Comparison of ENCODE assay signal across 8 cellular contexts in genomic region chr11:66841861-66842260, GRCh38. TPM values are rescaled to one million over a fixed set of nuclear protein-coding genes. Genes with fewer than 3 reads are reported as not detected.
DNase-seq lines count a peak whose midpoint lies in the region; ATAC-seq, FAIRE-seq and TF ChIP-seq lines count a peak whose summit lies in the region.

No MANE protein-coding gene starts in this region.

- H3K27ac ChIP-seq in HepG2 (ENCODE audit: extremely low read length, insufficient read depth, low read length) = no peak overlapping the region
- H3K27ac ChIP-seq in tibial nerve = peak overlapping the region in 2 of 4 donors; percentile 96 to 98

- TF ChIP-seq EP300 in HepG2 (IDR thresholded peaks at IDR 0.05; ENCODE audit: low read depth in 2 of 2, low read length in 2 of 2) = no peak
- TF ChIP-seq EP300 in HepG2 (CRISPR knock-in tag; IDR thresholded peaks at IDR 0.05; ENCODE audit: borderline replicate concordance) = no peak
- no peak for TF ChIP-seq EP300 in tibial nerve (IDR thresholded peaks at IDR 0.05)

- no peak overlapping the region for H2AFZ ChIP-seq in HepG2 (ENCODE audit: low read length)

- H3K4me3 ChIP-seq in HepG2 (replicated peaks in 1 of 3; ENCODE audit: insufficient read depth in 1 of 3, low read depth in 2 of 3, low read length in 3 of 3) (peak overlapping the region; percentile 87 to 99 (median 87)), tibial nerve (peak overlapping the region; percentile 76 to 89 (median 80))

- in situ Hi-C loops in HepG2 (cut with HindIII; ENCODE audit: extremely low pct_ligation_motif_present, low pct_unique_long_range_greater_than_20kb) = loop anchor here (10.0 to 25.0 kb wide), 3 partner anchors 133 to 430 kb away; partner anchors contain the start of genes C11orf86, CTSF and NPAS4

- H3K4me1 ChIP-seq in HepG2 (ENCODE audit: insufficient read depth, low read length) (peaks cover 28% of the 10 kb centered on the region), tibial nerve (peaks cover 0 to 53% (median 27%) of the 10 kb centered on the region in 4 donors)

- H4K20me1 ChIP-seq in HepG2 (ENCODE audit: insufficient read depth, low read length) = peaks cover 6% of the 10 kb centered on the region; the same call in 1 of the 2 replicates

- H3K9ac ChIP-seq in HepG2 (ENCODE audit: insufficient read depth, low read depth, low read length) = peak overlapping the region; percentile 96

- no peak for TF ChIP-seq RAD21 in HepG2 (CRISPR knock-in tag; IDR thresholded peaks at IDR 0.05)

- CTCF ChIA-PET in HepG2 (lab: Yijun Ruan, JAX; ENCODE audit: low intra/inter-chr PET ratio, low total read pairs) = no interaction called here

- peak overlapping the region; percentile 95 for H3K27ac Mint-ChIP-seq in activated naive CD8-positive, alpha-beta T cell treated with anti-CD3 and anti-CD28 coated beads, Interleukin-2, amount 50 U/mL, for 24 hours

- H3K36me3 Mint-ChIP-seq in activated naive CD8-positive, alpha-beta T cell treated with anti-CD3 and anti-CD28 coated beads, Interleukin-2, amount 50 U/mL, for 24 hours (ENCODE audit: low read depth) = peaks cover 13% of the 10 kb centered on the region

- TF ChIP-seq CTCF in HepG2 (CRISPR knock-in tag; IDR thresholded peaks at IDR 0.05) = no peak
- TF ChIP-seq CTCF in tibial nerve (IDR thresholded peaks at IDR 0.05) = no peak

- no peak for FAIRE-seq in HepG2 (lab: Jason Lieb, UNC)

- peak overlapping the region; percentile 97 for H3K4me3 Mint-ChIP-seq in activated naive CD8-positive, alpha-beta T cell treated with anti-CD3 and anti-CD28 coated beads, Interleukin-2, amount 50 U/mL, for 24 hours

- BruUV-seq in HepG2 (replicated peaks; lab: Mats Ljungman, UMichigan) = no TSS peak

- WGBS in HepG2 (ENCODE audit: low lambda C conversion rate) = 72% methylated on average over 7 of the region's 7 CpGs
- 83 to 90% methylated on average over 7 of the region's 7 CpGs for WGBS in tibial nerve, 2 donors

- no peaks in the 10 kb centered on the region for H3K9me3 Mint-ChIP-seq in activated naive CD8-positive, alpha-beta T cell treated with anti-CD3 and anti-CD28 coated beads, Interleukin-2, amount 50 U/mL, for 24 hours

- H3K9me3 ChIP-seq in HepG2 (ENCODE audit: low read length) (no peaks in the 10 kb centered on the region), tibial nerve (no peaks in the 10 kb centered on the region)

- no peak for ATAC-seq in activated naive CD8-positive, alpha-beta T cell treated with anti-CD3 and anti-CD28 coated beads, Interleukin-2, amount 50 U/mL, for 24 hours
- ATAC-seq in HepG2 = no peak
- no peak for ATAC-seq in HG03378 (IDR thresholded peaks at IDR 0.05; ENCODE audit: unreplicated experiment)
- ATAC-seq in GM19452 (IDR thresholded peaks at IDR 0.05; ENCODE audit: unreplicated experiment) = no peak

- intact Hi-C loops in HepG2 (cut with micrococcal nuclease; ENCODE audit: unreplicated experiment) = loop anchor here (5.0 kb wide), 1 partner anchor 135 kb away; the partner anchor contains the start of gene C11orf86

- H3K36me3 ChIP-seq in HepG2 (replicated peaks in 1 of 2; ENCODE audit: control insufficient read depth in 1 of 2, insufficient read depth in 2 of 2, low read length in 2 of 2) (peaks cover 4 to 32% of the 10 kb centered on the region in 2 experiments), tibial nerve (peaks cover 0 to 51% (median 3%) of the 10 kb centered on the region in 3 donors)

- peaks cover 28% of the 10 kb centered on the region for H3K79me2 ChIP-seq in HepG2 (ENCODE audit: insufficient read depth, low read length)

- H3K27me3 Mint-ChIP-seq in activated naive CD8-positive, alpha-beta T cell treated with anti-CD3 and anti-CD28 coated beads, Interleukin-2, amount 50 U/mL, for 24 hours = no peaks in the 10 kb centered on the region

- H3K4me2 ChIP-seq in HepG2 (ENCODE audit: low read depth, low read length) = peak overlapping the region; percentile 95

- H3K4me1 Mint-ChIP-seq in activated naive CD8-positive, alpha-beta T cell treated with anti-CD3 and anti-CD28 coated beads, Interleukin-2, amount 50 U/mL, for 24 hours = peaks cover 43% of the 10 kb centered on the region

- H3K27me3 ChIP-seq in HepG2 (ENCODE audit: control insufficient read depth in 1 of 2, insufficient read depth in 2 of 2, low read length in 2 of 2) = no peaks in the 10 kb centered on the region; a peak in 1 of 5 replicates
- H3K27me3 ChIP-seq in tibial nerve = no peaks in the 10 kb centered on the region

- POLR2A ChIA-PET in HepG2 (lab: Yijun Ruan, JAX) = interaction anchor here (0.6 to 4.2 kb wide), 12 partner anchors 7 to 550 kb away, joined by 3 to 24 read pairs (median 4); partner anchors contain the start of genes DPP3, PC, RAD9A and SYT12

- TF ChIP-seq POLR2A in HepG2 (IDR thresholded peaks at IDR 0.05; ENCODE audit: insufficient read depth in 1 of 2, low read depth in 2 of 2, low read length in 2 of 2) = no peak
- TF ChIP-seq POLR2A in tibial nerve (IDR thresholded peaks at IDR 0.05) = no peak

- DNase-seq in activated effector memory CD4-positive, alpha-beta T cell treated with anti-CD3 and anti-CD28 coated beads, Interleukin-2, amount 50 U/mL, for 16 hours = peak; percentile 61
- DNase-seq in activated effector memory CD4-positive, alpha-beta T cell treated with Interleukin-2 at 50 U/mL for 16 hours = no peak
- no peak for DNase-seq in activated naive CD8-positive, alpha-beta T cell treated with anti-CD3 and anti-CD28 coated beads, Interleukin-2, amount 50 U/mL, for 24 hours
- DNase-seq in HepG2 (ENCODE audit: low spot score) = no peak
- no peak for DNase-seq in tibial nerve (ENCODE audit: low spot score in 2 of 2)
- no peak for DNase-seq in D341Med (ENCODE audit: low spot score)

TF ChIP-seq in HepG2, 621 proteins besides CTCF, POLR2A, EP300 and RAD21:
- TF ChIP-seq ZNF121 (CRISPR knock-in tag; IDR thresholded peaks at IDR 0.05) = peak; percentile 17; the same call in 1 of the 2 replicates
- TF ChIP-seq ZNF251 (CRISPR knock-in tag; IDR thresholded peaks at IDR 0.05) = no peak

RNA-seq across cellular contexts. Expression of gene RCE1, which starts 1.4 kb away (rescaled TPM):
- 8.0 and 22.2 TPM in 2 replicates for total RNA-seq in HepG2 (2016; rRNA removed; fragmentation: Illumina TruSeq; extraction: Trizol)
- 5.3 and 5.8 TPM in 2 replicates for total RNA-seq in HepG2 (2016; cell fraction: cytosol; rRNA removed; fragmentation: Illumina TruSeq; extraction: Trizol; ENCODE audit: low read depth)
- 8.3 and 23.5 TPM in 2 replicates for total RNA-seq in HepG2 (2016; cell fraction: insoluble cytoplasmic fraction; rRNA removed; fragmentation: Illumina TruSeq; extraction: Trizol)
- total RNA-seq in HepG2 (2016; cell fraction: membrane; rRNA removed; fragmentation: Illumina TruSeq; extraction: Trizol) = 9.8 and 10.6 TPM in 2 replicates
- total RNA-seq in HepG2 (2016; cell fraction: nucleus; rRNA removed; fragmentation: Illumina TruSeq; extraction: Trizol) = 18.1 and 22.0 TPM in 2 replicates
- polyA plus RNA-seq in HepG2 (2011; rRNA removed) = 22.4 and 29.3 TPM in 2 replicates
- polyA plus RNA-seq in HepG2 (2011; cell fraction: cytosol; rRNA removed) = 18.4 and 29.0 TPM in 2 replicates
- polyA plus RNA-seq in HepG2 (2011; cell fraction: nucleus; rRNA removed) = 56.2 and 66.8 TPM in 2 replicates
- polyA plus RNA-seq in HepG2 (2012) = 14.4 and 22.1 TPM in 2 replicates
- polyA plus RNA-seq in HepG2 (2016; cell fraction: cytosol; fragmentation: Illumina TruSeq; extraction: Trizol; ENCODE audit: low read depth) = 5.7 and 6.5 TPM in 2 replicates
- 9.5 and 11.9 TPM in 2 replicates for polyA plus RNA-seq in HepG2 (2016; cell fraction: insoluble cytoplasmic fraction; fragmentation: Illumina TruSeq; extraction: Trizol; ENCODE audit: low read depth)
- 8.8 and 9.5 TPM in 2 replicates for polyA plus RNA-seq in HepG2 (2016; cell fraction: membrane; fragmentation: Illumina TruSeq; extraction: Trizol; ENCODE audit: low read depth)
- polyA plus RNA-seq in HepG2 (2016; cell fraction: nucleus; fragmentation: Illumina TruSeq; extraction: Trizol; ENCODE audit: insufficient read depth, low read depth) = 41.3 and 46.5 TPM in 2 replicates
- polyA minus RNA-seq in HepG2 (2011; rRNA and poly(A)+ RNA removed; ENCODE audit: low replicate concordance) = 40.2 and 41.8 TPM in 2 replicates
- 11.0 and 11.1 TPM in 2 replicates for polyA minus RNA-seq in HepG2 (2011; cell fraction: cytosol; rRNA and poly(A)+ RNA removed)
- 16.7 and 18.8 TPM in 2 replicates for polyA minus RNA-seq in HepG2 (2011; cell fraction: nucleus; rRNA and poly(A)+ RNA removed)
- 10 to 100 TPM; 18.1 to 25.8 (median 20.9) TPM for total RNA-seq in tibial nerve

RNA-seq across cellular contexts. Expression of gene LRFN4, which starts 15.0 kb away (rescaled TPM):
- total RNA-seq in HepG2 (2016; rRNA removed; fragmentation: Illumina TruSeq; extraction: Trizol) = 4.4 and 6.8 TPM in 2 replicates
- total RNA-seq in HepG2 (2016; cell fraction: cytosol; rRNA removed; fragmentation: Illumina TruSeq; extraction: Trizol; ENCODE audit: low read depth) = 1.1 TPM in 2 replicates
- total RNA-seq in HepG2 (2016; cell fraction: insoluble cytoplasmic fraction; rRNA removed; fragmentation: Illumina TruSeq; extraction: Trizol) = 3.5 and 6.4 TPM in 2 replicates
- 4.1 and 5.5 TPM in 2 replicates for total RNA-seq in HepG2 (2016; cell fraction: membrane; rRNA removed; fragmentation: Illumina TruSeq; extraction: Trizol)
- total RNA-seq in HepG2 (2016; cell fraction: nucleus; rRNA removed; fragmentation: Illumina TruSeq; extraction: Trizol) = 2.9 and 5.5 TPM in 2 replicates
- 1.3 and 2.4 TPM in 2 replicates for polyA plus RNA-seq in HepG2 (2011; rRNA removed)
- 1.7 and 3.3 TPM in 2 replicates for polyA plus RNA-seq in HepG2 (2011; cell fraction: cytosol; rRNA removed)
- 7.1 and 9.6 TPM in 2 replicates for polyA plus RNA-seq in HepG2 (2011; cell fraction: nucleus; rRNA removed)
- 1.2 and 2.5 TPM in 2 replicates for polyA plus RNA-seq in HepG2 (2012)
- 1.4 and 1.5 TPM in 2 replicates for polyA plus RNA-seq in HepG2 (2016; cell fraction: cytosol; fragmentation: Illumina TruSeq; extraction: Trizol; ENCODE audit: low read depth)
- 3.8 and 4.4 TPM in 2 replicates for polyA plus RNA-seq in HepG2 (2016; cell fraction: insoluble cytoplasmic fraction; fragmentation: Illumina TruSeq; extraction: Trizol; ENCODE audit: low read depth)
- polyA plus RNA-seq in HepG2 (2016; cell fraction: membrane; fragmentation: Illumina TruSeq; extraction: Trizol; ENCODE audit: low read depth) = 3.3 and 4.1 TPM in 2 replicates
- 7.3 and 8.5 TPM in 2 replicates for polyA plus RNA-seq in HepG2 (2016; cell fraction: nucleus; fragmentation: Illumina TruSeq; extraction: Trizol; ENCODE audit: insufficient read depth, low read depth)
- 3.9 and 38.9 TPM in 2 replicates for polyA minus RNA-seq in HepG2 (2011; rRNA and poly(A)+ RNA removed; ENCODE audit: low replicate concordance)
- polyA minus RNA-seq in HepG2 (2011; cell fraction: cytosol; rRNA and poly(A)+ RNA removed) = 2.7 and 3.0 TPM in 2 replicates
- polyA minus RNA-seq in HepG2 (2011; cell fraction: nucleus; rRNA and poly(A)+ RNA removed) = 1.1 and 1.5 TPM in 2 replicates
- 10 to 100 TPM in 3 of 4 donors, 1 to 10 TPM in 1; 9.4 to 17.1 (median 14.0) TPM for total RNA-seq in tibial nerve
